Comparison of ENCODE assay signal across 9 cellular contexts in genomic region chr3:47910777-47911440, GRCh38.
DNase-seq lines count a peak whose midpoint lies in the region; TF ChIP-seq lines count a peak whose summit lies in the region.
"Had no signal": no experiment of that assay in that cellular context is flagged by ENCODE, and none has a peak within 500 bp of the region (broad histone marks: within the 10 kb centered on the region; RNA-seq: fewer than 3 reads in every experiment).

No MANE protein-coding gene starts in this region.

- no peaks in the 10 kb centered on the region for H3K9me3 ChIP-seq in osteoblast (ENCODE audit: low read depth, low read length)
- H3K9me3 ChIP-seq: vagina had no signal

- no peak overlapping the region for H2AFZ ChIP-seq in osteoblast (ENCODE audit: low read length)

- peaks cover 26% of the 10 kb centered on the region for H3K79me2 ChIP-seq in osteoblast (ENCODE audit: insufficient read depth, low read length)

- H3K4me3 ChIP-seq in osteoblast (ENCODE audit: insufficient read depth, low read length): no peak overlapping the region
- H3K4me3 ChIP-seq: vagina had no signal

- peaks cover 21% of the 10 kb centered on the region for H4K20me1 ChIP-seq in osteoblast (ENCODE audit: insufficient read depth, low read length)

- peak overlapping the region; percentile 40 for H3K27ac ChIP-seq in osteoblast (ENCODE audit: low read depth, low read length)
- H3K27ac ChIP-seq: vagina had no signal

- H3K4me1 ChIP-seq in osteoblast (ENCODE audit: insufficient read depth, low read length): peaks cover 21% of the 10 kb centered on the region
- H3K4me1 ChIP-seq: vagina had no signal

- peak overlapping the region; percentile 42 for H3K4me2 ChIP-seq in osteoblast (ENCODE audit: insufficient read depth, low read length)

- DNase-seq in EL (peak; percentile 95), NCI-H226 (peak; percentile 88), dermis blood vessel endothelial cell (peak; percentile 89), osteoblast (ENCODE audit: insufficient read length, low spot score, missing footprints) (no peak), inferior parietal cortex (ENCODE audit: extremely low spot score) (no peak), NK-92 (lab: John Stamatoyannopoulos, UW; ENCODE audit: unreplicated experiment) (no peak), NCI-H446 treated with DMSO at 0.1 percent for 48 hours (lab: John Stamatoyannopoulos, UW) (no peak), KG1 (lab: John Stamatoyannopoulos, UW) (no peak)

- peaks cover 35% of the 10 kb centered on the region for H3K36me3 ChIP-seq in osteoblast (ENCODE audit: insufficient read depth, low read length)

- H3K27me3 ChIP-seq in osteoblast (ENCODE audit: insufficient read depth, low read length): no peaks in the 10 kb centered on the region
- H3K27me3 ChIP-seq: vagina had no signal

- TF ChIP-seq CTCF in osteoblast (IDR thresholded peaks at IDR 0.05; ENCODE audit: extremely low read depth, low read depth, low read length): no peak

Comparison
In these comparisons a context has a peak if more than half of its experiments do, and no peak if none do; other contexts are left out.
1. DNase-seq: peak in EL (single experiment), NCI-H226 (single experiment) and dermis blood vessel endothelial cell (single experiment); none in osteoblast (single experiment), inferior parietal cortex (single experiment), NK-92 (single experiment), NCI-H446 treated with DMSO at 0.1 percent for 48 hours (single experiment) and KG1 (single experiment).